Comparison of ENCODE assay signal across 9 cellular contexts in the genomic region with DNA sequence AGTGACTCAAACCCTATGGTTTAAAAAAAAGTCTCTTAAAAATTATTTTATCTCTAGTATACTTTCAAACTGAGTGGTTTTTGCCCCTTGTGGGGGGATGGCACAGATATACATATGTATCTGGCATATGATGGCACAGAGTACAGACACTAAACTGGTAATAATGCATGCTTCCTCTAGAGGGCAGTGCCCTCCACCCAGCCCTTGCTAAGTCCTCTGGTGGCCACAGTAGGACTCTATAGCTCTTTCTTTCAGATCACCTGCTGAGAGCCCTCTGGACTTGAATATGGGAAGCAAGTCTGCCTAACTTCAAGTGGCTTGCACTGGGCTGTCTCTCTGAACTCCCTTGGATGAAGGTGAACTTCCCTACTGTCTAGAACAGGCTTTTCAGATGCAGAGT.
DNase-seq lines count a peak whose midpoint lies in the region; ATAC-seq and TF ChIP-seq lines count a peak whose summit lies in the region.
"Had no signal": no experiment of that assay in that cellular context is flagged by ENCODE, and none has a peak within 500 bp of the region (broad histone marks: within the 10 kb centered on the region; RNA-seq: fewer than 3 reads in every experiment).

No MANE protein-coding gene starts in this region.

- DNase-seq in activated CD4-positive, CD25-positive, alpha-beta regulatory T cell treated with anti-CD3 and anti-CD28 coated beads, Interleukin-2, amount 50 U/mL, for 72 hours: peak; percentile 36
- DNase-seq in activated CD4-positive, CD25-positive, alpha-beta regulatory T cell (lab: John Stamatoyannopoulos, UW): no peak
- peak; percentile 2 for DNase-seq in MG63
- peak; percentile 22 for DNase-seq in activated naive CD4-positive, alpha-beta T cell treated with anti-CD3 and anti-CD28 coated beads for 36 hours
- DNase-seq in lower lobe of right lung: no peak
- no peak for DNase-seq in prostate gland (ENCODE audit: low spot score)
- no peak for DNase-seq in effector CD4-positive, alpha-beta T cell

- H3K27me3 ChIP-seq in MG63 (no peaks in the 10 kb centered on the region), lower lobe of right lung (ENCODE audit: low read depth) (no peaks in the 10 kb centered on the region), prostate gland (replicated peaks; ENCODE audit: insufficient read depth) (no peaks in the 10 kb centered on the region)

- no peaks in the 10 kb centered on the region for H3K4me1 ChIP-seq in lower lobe of right lung
- H3K4me1 ChIP-seq in prostate gland (replicated peaks): no peaks in the 10 kb centered on the region

- no peak overlapping the region for H3K4me3 Mint-ChIP-seq in activated naive CD4-positive, alpha-beta T cell treated with anti-CD3 and anti-CD28 coated beads for 36 hours
- H3K4me3 Mint-ChIP-seq: dendritic cell treated with granulocyte-macrophage colony-stimulating factor and Interleukin-4, amounts not matched to agents 40 ng/mL and 50 ng/mL, for 4 days had no signal

- CTCF ChIA-PET in activated naive CD4-positive, alpha-beta T cell treated with anti-CD3 and anti-CD28 coated beads for 36 hours (lab: Charles Lee): interaction anchor here (0.6 to 2.3 kb wide), 4 partner anchors 20 to 242 kb away, joined by 3 to 10 read pairs (median 6); no protein-coding TSS in a partner anchor

- H3K9me3 Mint-ChIP-seq in activated naive CD4-positive, alpha-beta T cell treated with anti-CD3 and anti-CD28 coated beads for 36 hours: no peaks in the 10 kb centered on the region
- H3K9me3 Mint-ChIP-seq: dendritic cell treated with granulocyte-macrophage colony-stimulating factor and Interleukin-4, amounts not matched to agents 40 ng/mL and 50 ng/mL, for 4 days had no signal

- H3K36me3 Mint-ChIP-seq in activated naive CD4-positive, alpha-beta T cell treated with anti-CD3 and anti-CD28 coated beads for 36 hours (ENCODE audit: low read depth): no peaks in the 10 kb centered on the region

- H3K36me3 ChIP-seq in MG63 (no peaks in the 10 kb centered on the region), lower lobe of right lung (no peaks in the 10 kb centered on the region), prostate gland (no peaks in the 10 kb centered on the region)

- no peak overlapping the region for H3K27ac Mint-ChIP-seq in activated naive CD4-positive, alpha-beta T cell treated with anti-CD3 and anti-CD28 coated beads for 36 hours
- H3K27ac Mint-ChIP-seq: dendritic cell treated with granulocyte-macrophage colony-stimulating factor and Interleukin-4, amounts not matched to agents 40 ng/mL and 50 ng/mL, for 4 days had no signal

- no peak overlapping the region for H3K27ac ChIP-seq in lower lobe of right lung
- H3K27ac ChIP-seq in prostate gland: no peak overlapping the region

- H3K27me3 Mint-ChIP-seq in activated naive CD4-positive, alpha-beta T cell treated with anti-CD3 and anti-CD28 coated beads for 36 hours (ENCODE audit: low read depth): no peaks in the 10 kb centered on the region

- TF ChIP-seq POLR2A in prostate gland (IDR thresholded peaks at IDR 0.05): no peak

- TF ChIP-seq CTCF in lower lobe of right lung (IDR thresholded peaks at IDR 0.05): peak; percentile 37
- peak in 1 of 4 experiments; percentile 4 for TF ChIP-seq CTCF in prostate gland (IDR thresholded peaks at IDR 0.05)

- ATAC-seq in GM21825 (IDR thresholded peaks at IDR 0.05; ENCODE audit: unreplicated experiment) (peak; percentile 70), lower lobe of right lung (peak; percentile 61 to 66)

- peaks cover 6% of the 10 kb centered on the region for H3K4me1 Mint-ChIP-seq in activated naive CD4-positive, alpha-beta T cell treated with anti-CD3 and anti-CD28 coated beads for 36 hours (ENCODE audit: low read depth)

- H3K4me3 ChIP-seq in MG63: no peak overlapping the region
- no peak overlapping the region for H3K4me3 ChIP-seq in lower lobe of right lung
- H3K4me3 ChIP-seq in prostate gland: no peak overlapping the region

- no peaks in the 10 kb centered on the region for H3K9me3 ChIP-seq in MG63
- H3K9me3 ChIP-seq in lower lobe of right lung: no peaks in the 10 kb centered on the region
- H3K9me3 ChIP-seq in prostate gland: no peaks in the 10 kb centered on the region

- intact Hi-C loops in activated naive CD4-positive, alpha-beta T cell treated with anti-CD3 and anti-CD28 coated beads for 36 hours (cut with micrococcal nuclease): no loop called here
- intact Hi-C loops in lower lobe of right lung (cut with DNase I): no loop called here
- intact Hi-C loops in prostate gland (cut with DNase I): no loop called here

Comparison
In these comparisons a context has a peak if more than half of its experiments do, and no peak if none do; other contexts are left out.
1. DNase-seq: peak in activated CD4-positive, CD25-positive, alpha-beta regulatory T cell treated with anti-CD3 and anti-CD28 coated beads, Interleukin-2, amount 50 U/mL, for 72 hours (single experiment), MG63 (single experiment) and activated naive CD4-positive, alpha-beta T cell treated with anti-CD3 and anti-CD28 coated beads for 36 hours (single experiment); none in activated CD4-positive, CD25-positive, alpha-beta regulatory T cell (0 of 4), lower lobe of right lung (single experiment), prostate gland (single experiment) and effector CD4-positive, alpha-beta T cell (single experiment).